8 cellular contexts compared by ENCODE assay signal in the genomic region with DNA sequence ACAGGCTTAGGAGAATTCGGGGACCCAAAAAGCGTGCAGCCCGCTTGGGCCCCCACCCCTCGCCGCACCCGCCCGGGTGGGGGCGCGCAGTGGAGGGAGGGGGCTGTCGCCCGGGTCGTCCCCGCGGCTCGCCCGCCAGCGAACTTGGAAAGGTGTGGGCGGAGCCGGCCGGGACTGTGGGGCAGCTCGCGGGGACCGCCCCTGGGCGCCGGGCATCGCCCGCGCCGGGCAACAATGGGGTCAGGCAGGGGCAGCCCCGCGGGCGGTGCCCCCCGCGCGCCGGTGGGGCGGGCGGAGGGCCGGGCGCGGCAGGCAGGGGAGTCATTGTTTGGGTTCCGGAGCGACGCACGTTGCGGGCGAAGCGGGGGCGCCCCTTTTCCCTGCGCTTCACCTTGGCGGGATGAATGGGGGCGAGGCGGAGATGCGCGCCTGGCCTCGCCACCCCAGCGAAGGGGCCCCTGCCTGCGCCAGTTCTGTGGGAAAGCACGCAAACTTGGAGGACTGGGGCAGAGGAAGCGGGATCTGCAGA. TPM values are rescaled to one million over a fixed set of nuclear protein-coding genes. Genes with fewer than 3 reads are reported as not detected.
A peak's percentile ranks its signal among the peaks of the same experiment; 100 is the strongest.
DNase-seq lines count a peak whose midpoint lies in the region; ATAC-seq and TF ChIP-seq lines count a peak whose summit lies in the region.

No MANE protein-coding gene starts in this region.

- no peak overlapping the region for H3K4me3 Mint-ChIP-seq in activated CD4-positive, alpha-beta memory T cell treated with anti-CD3 and anti-CD28 coated beads, Interleukin-2, amount 10 ng/mL, durations not matched to agents 7 days and 5 days
- peak overlapping the region; percentile 64 for H3K4me3 Mint-ChIP-seq in endothelial cell (ENCODE audit: unreplicated experiment)
- peak overlapping the region in 9 of 10 donors; percentile 64 to 99 (median 79) for H3K4me3 Mint-ChIP-seq in naive thymus-derived CD8-positive, alpha-beta T cell
- H3K4me3 Mint-ChIP-seq in stimulated activated naive CD8-positive, alpha-beta T cell treated with anti-CD3 and anti-CD28 coated beads, Interleukin-15, amount 100 ng/mL, for 72 hours, result peak overlapping the region in 1 of 2 donors; percentile 85

- peak overlapping the region; percentile 71 for H3K27ac Mint-ChIP-seq in activated CD4-positive, alpha-beta memory T cell treated with anti-CD3 and anti-CD28 coated beads, Interleukin-2, amount 10 ng/mL, durations not matched to agents 7 days and 5 days
- H3K27ac Mint-ChIP-seq in endothelial cell (ENCODE audit: unreplicated experiment), result no peak overlapping the region
- peak overlapping the region in 9 of 10 donors; percentile 45 to 99 (median 89) for H3K27ac Mint-ChIP-seq in naive thymus-derived CD8-positive, alpha-beta T cell
- peak overlapping the region; percentile 90 to 91 for H3K27ac Mint-ChIP-seq in stimulated activated naive CD8-positive, alpha-beta T cell treated with anti-CD3 and anti-CD28 coated beads, Interleukin-15, amount 100 ng/mL, for 72 hours

- CTCF ChIA-PET in activated CD4-positive, alpha-beta memory T cell treated with anti-CD3 and anti-CD28 coated beads, Interleukin-2, amount 10 ng/mL, durations not matched to agents 7 days and 5 days (lab: Charles Lee), result interaction anchor here (11.3 kb wide), 1 partner anchor 152 kb away, joined by 76 read pairs; no protein-coding TSS in a partner anchor

- H3K9me3 Mint-ChIP-seq in activated CD4-positive, alpha-beta memory T cell treated with anti-CD3 and anti-CD28 coated beads, Interleukin-2, amount 10 ng/mL, durations not matched to agents 7 days and 5 days, result no peaks in the 10 kb centered on the region
- H3K9me3 Mint-ChIP-seq in endothelial cell (ENCODE audit: unreplicated experiment), result no peaks in the 10 kb centered on the region
- H3K9me3 Mint-ChIP-seq in naive thymus-derived CD8-positive, alpha-beta T cell, result peaks cover 0 to 2% (median 0%) of the 10 kb centered on the region in 9 donors
- H3K9me3 Mint-ChIP-seq in stimulated activated naive CD8-positive, alpha-beta T cell treated with anti-CD3 and anti-CD28 coated beads, Interleukin-15, amount 100 ng/mL, for 72 hours, result no peaks in the 10 kb centered on the region

- TF ChIP-seq POLR2A in GM18526 (IDR thresholded peaks at IDR 0.05; ENCODE audit: extremely low read depth, insufficient read length), result peak; percentile 17

- H3K27me3 Mint-ChIP-seq in activated CD4-positive, alpha-beta memory T cell treated with anti-CD3 and anti-CD28 coated beads, Interleukin-2, amount 10 ng/mL, durations not matched to agents 7 days and 5 days, result no peaks in the 10 kb centered on the region
- H3K27me3 Mint-ChIP-seq in endothelial cell (ENCODE audit: unreplicated experiment), result peaks cover 10% of the 10 kb centered on the region
- peaks cover 0 to 2% (median 0%) of the 10 kb centered on the region in 5 donors for H3K27me3 Mint-ChIP-seq in naive thymus-derived CD8-positive, alpha-beta T cell
- H3K27me3 Mint-ChIP-seq in stimulated activated naive CD8-positive, alpha-beta T cell treated with anti-CD3 and anti-CD28 coated beads, Interleukin-15, amount 100 ng/mL, for 72 hours, result no peaks in the 10 kb centered on the region

- TF ChIP-seq CTCF in endothelial cell (IDR thresholded peaks at IDR 0.05; ENCODE audit: unreplicated experiment), result no peak

- peak; percentile 80 for DNase-seq in NCI-H2171 treated with DMSO at 0.1 percent for 48 hours (lab: John Stamatoyannopoulos, UW)
- DNase-seq in activated CD4-positive, alpha-beta memory T cell treated with anti-CD3 and anti-CD28 coated beads, Interleukin-2, amount 10 ng/mL, durations not matched to agents 7 days and 5 days, result peak; percentile 68
- peak; percentile 61 for DNase-seq in endothelial cell (ENCODE audit: low spot score)
- DNase-seq in naive thymus-derived CD8-positive, alpha-beta T cell, result peak; percentile 55 to 84 (median 73)
- DNase-seq in stimulated activated naive CD8-positive, alpha-beta T cell treated with anti-CD3 and anti-CD28 coated beads, Interleukin-15, amount 100 ng/mL, for 72 hours, result peak; percentile 86 to 89
- DNase-seq in cortex of kidney (lab: John Stamatoyannopoulos, UW), result no peak

- ATAC-seq in HG02798 (IDR thresholded peaks at IDR 0.05; ENCODE audit: poor library complexity, unreplicated experiment), result peak; percentile 27
- peak; percentile 15 to 23 for ATAC-seq in naive thymus-derived CD8-positive, alpha-beta T cell
- peak; percentile 53 for ATAC-seq in stimulated activated naive CD8-positive, alpha-beta T cell treated with anti-CD3 and anti-CD28 coated beads, Interleukin-15, amount 100 ng/mL, for 72 hours

- H3K4me1 Mint-ChIP-seq in activated CD4-positive, alpha-beta memory T cell treated with anti-CD3 and anti-CD28 coated beads, Interleukin-2, amount 10 ng/mL, durations not matched to agents 7 days and 5 days, result peaks cover 23% of the 10 kb centered on the region
- H3K4me1 Mint-ChIP-seq in endothelial cell (ENCODE audit: unreplicated experiment), result peaks cover 18% of the 10 kb centered on the region
- peaks cover 13 to 34% (median 26%) of the 10 kb centered on the region in 4 donors for H3K4me1 Mint-ChIP-seq in naive thymus-derived CD8-positive, alpha-beta T cell
- peaks cover 33% of the 10 kb centered on the region for H3K4me1 Mint-ChIP-seq in stimulated activated naive CD8-positive, alpha-beta T cell treated with anti-CD3 and anti-CD28 coated beads, Interleukin-15, amount 100 ng/mL, for 72 hours

- peaks cover 8% of the 10 kb centered on the region for H3K36me3 Mint-ChIP-seq in activated CD4-positive, alpha-beta memory T cell treated with anti-CD3 and anti-CD28 coated beads, Interleukin-2, amount 10 ng/mL, durations not matched to agents 7 days and 5 days (ENCODE audit: low read depth)
- peaks cover 6% of the 10 kb centered on the region for H3K36me3 Mint-ChIP-seq in endothelial cell (ENCODE audit: low read depth, unreplicated experiment)
- H3K36me3 Mint-ChIP-seq in naive thymus-derived CD8-positive, alpha-beta T cell, result peaks cover 0 to 2% (median 0%) of the 10 kb centered on the region in 3 donors

- POLR2A ChIA-PET in activated CD4-positive, alpha-beta memory T cell treated with anti-CD3 and anti-CD28 coated beads, Interleukin-2, amount 10 ng/mL, durations not matched to agents 7 days and 5 days (lab: Charles Lee), result interaction anchor here (0.9 to 8.1 kb wide), 21 partner anchors 10 to 415 kb away, joined by 3 to 146 read pairs (median 5); no protein-coding TSS in a partner anchor
- POLR2A ChIA-PET in naive thymus-derived CD8-positive, alpha-beta T cell (lab: Charles Lee), result interaction anchor here (0.7 to 6.8 kb wide), 24 partner anchors 22 to 1191 kb away, joined by 3 to 157 read pairs (median 5); no protein-coding TSS in a partner anchor

RNA-seq across cellular contexts. Expression of a gene that starts 0.6 kb away (rescaled TPM):
- 10 to 100 TPM; 32.7 to 33.5 TPM for total RNA-seq in activated CD4-positive, alpha-beta memory T cell treated with anti-CD3 and anti-CD28 coated beads, Interleukin-2, amount 10 ng/mL, durations not matched to agents 7 days and 5 days
- total RNA-seq in endothelial cell (ENCODE audit: unreplicated experiment), result 26.9 TPM
- 10 to 100 TPM; 72.6 to 77.9 TPM for total RNA-seq in naive thymus-derived CD8-positive, alpha-beta T cell
- 10 to 100 TPM; 19.8 to 29.6 (median 20.0) TPM for polyA plus RNA-seq in naive thymus-derived CD8-positive, alpha-beta T cell
